ENCODE assay signal across 1 cellular context in the genomic region with DNA sequence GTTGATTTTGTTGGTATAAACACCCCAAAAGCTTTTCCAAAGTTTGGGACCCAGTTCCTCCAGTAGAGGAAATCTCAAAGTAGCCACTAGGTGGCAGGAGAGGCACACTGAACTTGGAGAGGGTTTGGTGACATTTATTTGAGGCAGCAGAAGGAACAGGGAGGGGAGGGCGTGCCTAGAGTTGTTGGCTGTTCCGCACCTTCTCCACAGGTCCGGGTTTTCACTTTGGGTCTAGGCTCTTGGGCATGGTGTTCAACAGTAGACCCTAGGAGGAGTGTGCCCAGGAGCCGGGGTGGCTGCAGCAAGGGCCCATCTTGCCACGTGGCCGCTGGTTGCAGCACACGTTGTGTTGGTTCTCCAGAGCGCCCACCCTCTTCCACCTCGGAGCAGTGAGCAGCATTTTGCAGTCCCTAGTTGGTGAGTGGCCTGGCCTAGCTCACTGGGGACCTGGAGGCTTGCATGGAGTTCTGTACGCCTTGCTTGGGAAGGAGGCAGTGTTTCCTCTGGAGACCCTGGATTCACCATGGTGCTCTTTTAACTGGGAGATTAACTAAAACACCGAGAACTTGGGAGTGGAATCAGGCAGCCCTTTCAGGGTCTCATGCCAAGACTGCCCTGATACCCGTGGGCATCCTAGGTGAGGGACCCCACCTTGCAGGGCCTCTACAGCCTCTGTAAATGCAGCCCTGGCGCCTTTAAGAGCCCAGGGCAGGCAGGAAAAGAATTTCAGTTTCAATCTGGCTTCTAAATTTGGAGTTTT.
TF ChIP-seq lines count a peak whose summit lies in the region.

No MANE protein-coding gene starts in this region.

TF ChIP-seq in K562, 482 proteins besides CTCF, POLR2A, EP300 and RAD21 (continued from another document and continues in another):
- TF ChIP-seq, protein P1, sequence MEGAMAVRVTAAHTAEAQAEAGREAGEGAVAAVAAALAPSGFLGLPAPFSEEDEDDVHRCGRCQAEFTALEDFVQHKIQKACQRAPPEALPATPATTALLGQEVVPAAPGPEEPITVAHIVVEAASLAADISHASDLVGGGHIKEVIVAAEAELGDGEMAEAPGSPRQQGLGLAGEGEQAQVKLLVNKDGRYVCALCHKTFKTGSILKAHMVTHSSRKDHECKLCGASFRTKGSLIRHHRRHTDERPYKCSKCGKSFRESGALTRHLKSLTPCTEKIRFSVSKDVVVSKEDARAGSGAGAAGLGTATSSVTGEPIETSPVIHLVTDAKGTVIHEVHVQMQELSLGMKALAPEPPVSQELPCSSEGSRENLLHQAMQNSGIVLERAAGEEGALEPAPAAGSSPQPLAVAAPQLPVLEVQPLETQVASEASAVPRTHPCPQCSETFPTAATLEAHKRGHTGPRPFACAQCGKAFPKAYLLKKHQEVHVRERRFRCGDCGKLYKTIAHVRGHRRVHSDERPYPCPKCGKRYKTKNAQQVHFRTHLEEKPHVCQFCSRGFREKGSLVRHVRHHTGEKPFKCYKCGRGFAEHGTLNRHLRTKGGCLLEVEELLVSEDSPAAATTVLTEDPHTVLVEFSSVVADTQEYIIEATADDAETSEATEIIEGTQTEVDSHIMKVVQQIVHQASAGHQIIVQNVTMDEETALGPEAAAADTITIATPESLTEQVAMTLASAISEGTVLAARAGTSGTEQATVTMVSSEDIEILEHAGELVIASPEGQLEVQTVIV (CRISPR knock-in tag; IDR thresholded peaks at IDR 0.05; ENCODE audit: borderline replicate concordance): no peak
- TF ChIP-seq, protein P2, sequence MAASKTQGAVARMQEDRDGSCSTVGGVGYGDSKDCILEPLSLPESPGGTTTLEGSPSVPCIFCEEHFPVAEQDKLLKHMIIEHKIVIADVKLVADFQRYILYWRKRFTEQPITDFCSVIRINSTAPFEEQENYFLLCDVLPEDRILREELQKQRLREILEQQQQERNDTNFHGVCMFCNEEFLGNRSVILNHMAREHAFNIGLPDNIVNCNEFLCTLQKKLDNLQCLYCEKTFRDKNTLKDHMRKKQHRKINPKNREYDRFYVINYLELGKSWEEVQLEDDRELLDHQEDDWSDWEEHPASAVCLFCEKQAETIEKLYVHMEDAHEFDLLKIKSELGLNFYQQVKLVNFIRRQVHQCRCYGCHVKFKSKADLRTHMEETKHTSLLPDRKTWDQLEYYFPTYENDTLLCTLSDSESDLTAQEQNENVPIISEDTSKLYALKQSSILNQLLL (CRISPR knock-in tag; IDR thresholded peaks at IDR 0.05; ENCODE audit: borderline replicate concordance): no peak
- TF ChIP-seq CBX5 (IDR thresholded peaks at IDR 0.05; ENCODE audit: borderline replicate concordance, low read depth) (peak; percentile 55; the same call in 1 of the 2 replicates), FOXA3 (CRISPR knock-in tag; conservative IDR thresholded peaks at IDR 0.05 in 1 of 2, IDR thresholded peaks at IDR 0.05 in 1 of 2) (0 out of 4 replicates have a peak, but pooled peaks of 1 of the 2 experiments have one; percentile 2), ZNF584 (CRISPR knock-in tag; IDR thresholded peaks at IDR 0.05; ENCODE audit: low read depth) (0 out of 2 replicates have a peak, but pooled peaks have one; percentile 16), GABPB2 (CRISPR knock-in tag; conservative IDR thresholded peaks at IDR 0.05) (no peak), GATA2 (CRISPR knock-in tag; IDR thresholded peaks at IDR 0.05) (no peak), MBD2 (IDR thresholded peaks at IDR 0.05; ENCODE audit: borderline replicate concordance, low read depth) (no peak), ZBTB8A (IDR thresholded peaks at IDR 0.05; ENCODE audit: partially characterized antibody) (no peak), PRMT5 (CRISPR knock-in tag; IDR thresholded peaks at IDR 0.05) (no peak), ZNF263 (CRISPR knock-in tag; IDR thresholded peaks at IDR 0.05; ENCODE audit: borderline replicate concordance) (peak; percentile 41; the same call in 1 of the 2 replicates), SAP30 (IDR thresholded peaks at IDR 0.05; ENCODE audit: borderline replicate concordance, insufficient read depth, low read depth, low read length, poor library complexity, severe bottlenecking) (no peak), ZC3H4 (CRISPR knock-in tag; IDR thresholded peaks at IDR 0.05; ENCODE audit: borderline replicate concordance) (no peak), RBFOX2 (IDR thresholded peaks at IDR 0.05; ENCODE audit: low read depth, low read length) (peak; percentile 47; the same call in 1 of the 2 replicates), SRSF3 (IDR thresholded peaks at IDR 0.05; ENCODE audit: insufficient read depth, low read length) (no peak), HIVEP1 (CRISPR knock-in tag; IDR thresholded peaks at IDR 0.05) (no peak), SMARCE1 (IDR thresholded peaks at IDR 0.05) (no peak), NCOA4 (IDR thresholded peaks at IDR 0.05; ENCODE audit: partially characterized antibody) (no peak), ARID2 (IDR thresholded peaks at IDR 0.05) (0 out of 2 replicates have a peak, but pooled peaks have one; percentile 35), JUNB (CRISPR knock-in tag; conservative IDR thresholded peaks at IDR 0.05) (no peak), CREBBP (IDR thresholded peaks at IDR 0.05; ENCODE audit: low read depth, low read length) (no peak), U2AF1 (optimal IDR thresholded peaks at IDR 0.05; ENCODE audit: low read depth, low read length) (no peak)
- TF ChIP-seq, protein P3, sequence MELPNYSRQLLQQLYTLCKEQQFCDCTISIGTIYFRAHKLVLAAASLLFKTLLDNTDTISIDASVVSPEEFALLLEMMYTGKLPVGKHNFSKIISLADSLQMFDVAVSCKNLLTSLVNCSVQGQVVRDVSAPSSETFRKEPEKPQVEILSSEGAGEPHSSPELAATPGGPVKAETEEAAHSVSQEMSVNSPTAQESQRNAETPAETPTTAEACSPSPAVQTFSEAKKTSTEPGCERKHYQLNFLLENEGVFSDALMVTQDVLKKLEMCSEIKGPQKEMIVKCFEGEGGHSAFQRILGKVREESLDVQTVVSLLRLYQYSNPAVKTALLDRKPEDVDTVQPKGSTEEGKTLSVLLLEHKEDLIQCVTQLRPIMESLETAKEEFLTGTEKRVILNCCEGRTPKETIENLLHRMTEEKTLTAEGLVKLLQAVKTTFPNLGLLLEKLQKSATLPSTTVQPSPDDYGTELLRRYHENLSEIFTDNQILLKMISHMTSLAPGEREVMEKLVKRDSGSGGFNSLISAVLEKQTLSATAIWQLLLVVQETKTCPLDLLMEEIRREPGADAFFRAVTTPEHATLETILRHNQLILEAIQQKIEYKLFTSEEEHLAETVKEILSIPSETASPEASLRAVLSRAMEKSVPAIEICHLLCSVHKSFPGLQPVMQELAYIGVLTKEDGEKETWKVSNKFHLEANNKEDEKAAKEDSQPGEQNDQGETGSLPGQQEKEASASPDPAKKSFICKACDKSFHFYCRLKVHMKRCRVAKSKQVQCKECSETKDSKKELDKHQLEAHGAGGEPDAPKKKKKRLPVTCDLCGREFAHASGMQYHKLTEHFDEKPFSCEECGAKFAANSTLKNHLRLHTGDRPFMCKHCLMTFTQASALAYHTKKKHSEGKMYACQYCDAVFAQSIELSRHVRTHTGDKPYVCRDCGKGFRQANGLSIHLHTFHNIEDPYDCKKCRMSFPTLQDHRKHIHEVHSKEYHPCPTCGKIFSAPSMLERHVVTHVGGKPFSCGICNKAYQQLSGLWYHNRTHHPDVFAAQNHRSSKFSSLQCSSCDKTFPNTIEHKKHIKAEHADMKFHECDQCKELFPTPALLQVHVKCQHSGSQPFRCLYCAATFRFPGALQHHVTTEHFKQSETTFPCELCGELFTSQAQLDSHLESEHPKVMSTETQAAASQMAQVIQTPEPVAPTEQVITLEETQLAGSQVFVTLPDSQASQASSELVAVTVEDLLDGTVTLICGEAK (IDR thresholded peaks at IDR 0.05): no peak
- TF ChIP-seq, protein P3 (CRISPR knock-in tag; IDR thresholded peaks at IDR 0.05): no peak
- TF ChIP-seq, protein P4, sequence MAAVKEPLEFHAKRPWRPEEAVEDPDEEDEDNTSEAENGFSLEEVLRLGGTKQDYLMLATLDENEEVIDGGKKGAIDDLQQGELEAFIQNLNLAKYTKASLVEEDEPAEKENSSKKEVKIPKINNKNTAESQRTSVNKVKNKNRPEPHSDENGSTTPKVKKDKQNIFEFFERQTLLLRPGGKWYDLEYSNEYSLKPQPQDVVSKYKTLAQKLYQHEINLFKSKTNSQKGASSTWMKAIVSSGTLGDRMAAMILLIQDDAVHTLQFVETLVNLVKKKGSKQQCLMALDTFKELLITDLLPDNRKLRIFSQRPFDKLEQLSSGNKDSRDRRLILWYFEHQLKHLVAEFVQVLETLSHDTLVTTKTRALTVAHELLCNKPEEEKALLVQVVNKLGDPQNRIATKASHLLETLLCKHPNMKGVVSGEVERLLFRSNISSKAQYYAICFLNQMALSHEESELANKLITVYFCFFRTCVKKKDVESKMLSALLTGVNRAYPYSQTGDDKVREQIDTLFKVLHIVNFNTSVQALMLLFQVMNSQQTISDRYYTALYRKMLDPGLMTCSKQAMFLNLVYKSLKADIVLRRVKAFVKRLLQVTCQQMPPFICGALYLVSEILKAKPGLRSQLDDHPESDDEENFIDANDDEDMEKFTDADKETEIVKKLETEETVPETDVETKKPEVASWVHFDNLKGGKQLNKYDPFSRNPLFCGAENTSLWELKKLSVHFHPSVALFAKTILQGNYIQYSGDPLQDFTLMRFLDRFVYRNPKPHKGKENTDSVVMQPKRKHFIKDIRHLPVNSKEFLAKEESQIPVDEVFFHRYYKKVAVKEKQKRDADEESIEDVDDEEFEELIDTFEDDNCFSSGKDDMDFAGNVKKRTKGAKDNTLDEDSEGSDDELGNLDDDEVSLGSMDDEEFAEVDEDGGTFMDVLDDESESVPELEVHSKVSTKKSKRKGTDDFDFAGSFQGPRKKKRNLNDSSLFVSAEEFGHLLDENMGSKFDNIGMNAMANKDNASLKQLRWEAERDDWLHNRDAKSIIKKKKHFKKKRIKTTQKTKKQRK (IDR thresholded peaks at IDR 0.05; ENCODE audit: borderline replicate concordance, low read depth, low read length): no peak
- TF ChIP-seq, protein P5, sequence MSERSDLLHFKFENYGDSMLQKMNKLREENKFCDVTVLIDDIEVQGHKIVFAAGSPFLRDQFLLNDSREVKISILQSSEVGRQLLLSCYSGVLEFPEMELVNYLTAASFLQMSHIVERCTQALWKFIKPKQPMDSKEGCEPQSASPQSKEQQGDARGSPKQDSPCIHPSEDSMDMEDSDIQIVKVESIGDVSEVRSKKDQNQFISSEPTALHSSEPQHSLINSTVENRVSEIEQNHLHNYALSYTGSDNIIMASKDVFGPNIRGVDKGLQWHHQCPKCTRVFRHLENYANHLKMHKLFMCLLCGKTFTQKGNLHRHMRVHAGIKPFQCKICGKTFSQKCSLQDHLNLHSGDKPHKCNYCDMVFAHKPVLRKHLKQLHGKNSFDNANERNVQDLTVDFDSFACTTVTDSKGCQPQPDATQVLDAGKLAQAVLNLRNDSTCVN (CRISPR knock-in tag; IDR thresholded peaks at IDR 0.05): no peak
- TF ChIP-seq, protein P6, sequence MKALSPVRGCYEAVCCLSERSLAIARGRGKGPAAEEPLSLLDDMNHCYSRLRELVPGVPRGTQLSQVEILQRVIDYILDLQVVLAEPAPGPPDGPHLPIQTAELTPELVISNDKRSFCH (CRISPR knock-in tag; IDR thresholded peaks at IDR 0.05): no peak
- TF ChIP-seq, protein P6 (tag; IDR thresholded peaks at IDR 0.05): no peak
- TF ChIP-seq, protein P7, sequence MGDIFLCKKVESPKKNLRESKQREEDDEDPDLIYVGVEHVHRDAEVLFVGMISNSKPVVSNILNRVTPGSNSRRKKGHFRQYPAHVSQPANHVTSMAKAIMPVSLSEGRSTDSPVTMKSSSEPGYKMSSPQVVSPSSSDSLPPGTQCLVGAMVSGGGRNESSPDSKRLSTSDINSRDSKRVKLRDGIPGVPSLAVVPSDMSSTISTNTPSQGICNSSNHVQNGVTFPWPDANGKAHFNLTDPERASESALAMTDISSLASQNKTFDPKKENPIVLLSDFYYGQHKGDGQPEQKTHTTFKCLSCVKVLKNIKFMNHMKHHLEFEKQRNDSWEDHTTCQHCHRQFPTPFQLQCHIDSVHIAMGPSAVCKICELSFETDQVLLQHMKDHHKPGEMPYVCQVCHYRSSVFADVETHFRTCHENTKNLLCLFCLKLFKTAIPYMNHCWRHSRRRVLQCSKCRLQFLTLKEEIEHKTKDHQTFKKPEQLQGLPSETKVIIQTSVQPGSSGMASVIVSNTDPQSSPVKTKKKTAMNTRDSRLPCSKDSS (IDR thresholded peaks at IDR 0.05; ENCODE audit: low read depth, partially characterized antibody): no peak
- TF ChIP-seq, protein P8, sequence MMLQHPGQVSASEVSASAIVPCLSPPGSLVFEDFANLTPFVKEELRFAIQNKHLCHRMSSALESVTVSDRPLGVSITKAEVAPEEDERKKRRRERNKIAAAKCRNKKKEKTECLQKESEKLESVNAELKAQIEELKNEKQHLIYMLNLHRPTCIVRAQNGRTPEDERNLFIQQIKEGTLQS (IDR thresholded peaks at IDR 0.05): no peak
- TF ChIP-seq, protein P8 (CRISPR knock-in tag; conservative IDR thresholded peaks at IDR 0.05): no peak
